Comparison of ENCODE assay signal across 8 cellular contexts in the genomic region with DNA sequence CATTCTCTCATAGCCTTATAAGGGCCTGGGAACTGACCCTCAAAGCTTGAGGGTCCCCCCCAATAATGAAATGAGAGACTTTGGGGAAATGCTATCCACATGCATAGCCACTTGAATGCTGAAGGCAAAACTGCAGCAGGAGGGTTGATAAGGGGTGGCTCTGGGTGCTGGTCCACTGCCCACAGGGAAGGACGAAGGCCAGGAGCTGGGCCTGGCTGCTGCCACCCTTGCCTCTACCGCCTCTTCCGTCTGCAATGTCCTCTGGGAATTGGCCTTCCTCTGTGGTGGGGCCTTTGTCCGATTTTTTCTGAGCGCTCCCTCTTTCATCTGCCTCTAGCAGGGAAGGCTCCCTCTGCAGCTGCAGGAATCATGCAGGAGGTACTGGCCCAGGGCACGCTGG. TPM values are rescaled to one million over a fixed set of nuclear protein-coding genes. Genes with fewer than 3 reads are reported as not detected.
"Had no signal": no experiment of that assay in that cellular context is flagged by ENCODE, and none has a peak within 500 bp of the region (broad histone marks: within the 10 kb centered on the region; RNA-seq: fewer than 3 reads in every experiment).

No MANE protein-coding gene starts in this region.

- H2AFZ ChIP-seq: GM23338 had no signal

- DNase-seq: H9, HCEC 1CT, KBM-7 had no signal

- H3K4me3 ChIP-seq: GM23338 had no signal

- H3K27ac ChIP-seq: HL-60 had no signal

- H3K4me2 ChIP-seq: GM23338 had no signal

- ATAC-seq: GM23338, HepG2 had no signal

RNA-seq across cellular contexts. Expression of a gene that starts 41.0 kb away (rescaled TPM):
- total RNA-seq: HT1080 had no signal
- polyA plus RNA-seq: IgD-negative memory B cell had no signal
